In the genomic region with DNA sequence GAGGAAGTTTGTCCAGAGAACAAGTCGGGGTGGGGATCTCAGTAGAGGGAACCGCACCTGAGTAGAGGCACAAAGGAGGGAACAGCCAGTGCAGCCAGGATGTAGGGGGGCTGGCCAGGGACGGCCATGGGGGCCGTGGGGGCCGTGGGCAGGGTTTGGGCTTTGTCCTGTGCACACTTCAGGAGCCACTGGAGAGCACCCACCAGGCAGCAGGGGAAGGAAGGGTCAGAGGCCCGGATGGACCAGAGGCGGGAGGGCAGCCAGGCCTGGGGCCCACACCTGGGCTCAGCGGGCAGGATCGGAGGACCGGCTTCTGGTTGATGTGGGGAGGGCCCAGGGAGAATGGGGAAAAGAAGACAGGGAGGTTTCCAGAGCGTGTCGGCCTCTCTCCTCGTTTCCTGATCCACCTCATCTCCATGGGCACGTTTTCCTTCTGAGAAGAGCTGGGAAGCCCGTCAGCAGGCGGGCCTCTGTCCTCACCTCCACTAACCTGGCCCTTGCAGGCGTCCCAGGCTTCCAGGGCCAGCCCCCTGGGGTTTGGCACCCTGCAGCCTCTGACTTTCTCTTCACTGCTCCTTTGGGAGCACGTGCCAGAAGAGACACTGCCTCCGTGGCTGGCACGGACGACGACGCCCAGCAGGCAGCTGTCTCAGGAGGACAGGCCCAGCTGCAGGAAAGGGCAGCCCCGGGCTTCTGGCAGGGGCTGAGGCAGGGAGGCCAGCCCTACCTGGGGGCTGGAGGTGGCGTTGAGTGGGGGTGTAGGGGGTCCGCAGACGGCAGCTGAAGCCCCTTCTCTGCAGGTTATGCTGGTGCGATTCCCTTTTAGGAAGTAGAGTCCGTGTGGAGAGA, we compare ENCODE assay signal across 1 cellular context.
A peak's percentile ranks its signal among the peaks of the same experiment; 100 is the strongest.
TF ChIP-seq lines count a peak whose summit lies in the region.

No MANE protein-coding gene starts in this region.

TF ChIP-seq in Ishikawa, 13 proteins besides CTCF, POLR2A, EP300 and RAD21:
- TF ChIP-seq MAX (IDR thresholded peaks at IDR 0.05) (peak; percentile 76), CEBPB (IDR thresholded peaks at IDR 0.05) (no peak), CREB1 (IDR thresholded peaks at IDR 0.05; ENCODE audit: low read depth) (no peak)
